In genomic region chr10:45432700-45433472, GRCh38 we compare ENCODE assay signal across 20 cellular contexts. TPM values are rescaled to one million over a fixed set of nuclear protein-coding genes. Genes with fewer than 3 reads are reported as not detected.
A peak's percentile ranks its signal among the peaks of the same experiment; 100 is the strongest.
DNase-seq lines count a peak whose midpoint lies in the region; ATAC-seq, FAIRE-seq and TF ChIP-seq lines count a peak whose summit lies in the region.
"Had no signal": no experiment of that assay in that cellular context is flagged by ENCODE, and none has a peak within 500 bp of the region (broad histone marks: within the 10 kb centered on the region; RNA-seq: fewer than 3 reads in every experiment).

No MANE protein-coding gene starts in this region.

- TF ChIP-seq CTCF in HepG2 (CRISPR knock-in tag; IDR thresholded peaks at IDR 0.05), result no peak
- no peak for TF ChIP-seq CTCF in foreskin fibroblast (IDR thresholded peaks at IDR 0.05; ENCODE audit: low read depth, low read length)

- ATAC-seq in T-helper 17 cell (peak; percentile 55), HepG2 (peak; percentile 88)
- ATAC-seq: gastroesophageal sphincter, left colon had no signal

- no peaks in the 10 kb centered on the region for H4K20me1 ChIP-seq in HepG2 (ENCODE audit: insufficient read depth, low read length)

- FAIRE-seq in HepG2 (lab: Jason Lieb, UNC), result no peak

- H3K4me1 Mint-ChIP-seq in T-helper 17 cell, result peaks cover 34% of the 10 kb centered on the region

- no peak overlapping the region for H3K27ac ChIP-seq in HepG2 (ENCODE audit: extremely low read length, insufficient read depth, low read length)
- H3K27ac ChIP-seq: breast epithelium, gastroesophageal sphincter, right lobe of liver had no signal

- WGBS in HepG2 (ENCODE audit: low lambda C conversion rate), result 28% methylated on average over 12 of the region's 15 CpGs

- no peak overlapping the region for H2AFZ ChIP-seq in HepG2 (ENCODE audit: low read length)

- peaks cover 32% of the 10 kb centered on the region for H3K4me1 ChIP-seq in HepG2 (ENCODE audit: insufficient read depth, low read length)
- H3K4me1 ChIP-seq: breast epithelium, right lobe of liver had no signal

- DNase-seq in AG08396 (ENCODE audit: low spot score) (peak; percentile 1), D341Med (ENCODE audit: low spot score) (peak; percentile 22), T-helper 17 cell (no peak), HepG2 (ENCODE audit: low spot score) (no peak), SW 1271 (lab: John Stamatoyannopoulos, UW) (no peak), foreskin fibroblast (no peak), iPS-NIHi7 (ENCODE audit: extremely low spot score) (no peak), DMS53 (lab: John Stamatoyannopoulos, UW) (no peak)
- DNase-seq: EL, HFFc6, Karpas-422, left colon, midbrain, NCI-H1417, NCI-H774, right lobe of liver, SHP77 treated with DMSO at 0.1 percent for 48 hours had no signal

- H3K36me3 Mint-ChIP-seq in T-helper 17 cell (ENCODE audit: low read depth), result peaks cover 8% of the 10 kb centered on the region

- TF ChIP-seq EP300 in HepG2 (IDR thresholded peaks at IDR 0.05; ENCODE audit: low read depth in 2 of 2, low read length in 2 of 2) (no peak), HepG2 (CRISPR knock-in tag; IDR thresholded peaks at IDR 0.05; ENCODE audit: borderline replicate concordance) (no peak)

- no peak overlapping the region for H3K9ac ChIP-seq in HepG2 (ENCODE audit: insufficient read depth, low read depth, low read length)

- H3K9me3 ChIP-seq in T-helper 17 cell (ENCODE audit: control insufficient read depth, low read length, poor library complexity, severe bottlenecking), result no peaks in the 10 kb centered on the region
- H3K9me3 ChIP-seq in HepG2 (ENCODE audit: low read length), result no peaks in the 10 kb centered on the region; the same call in 1 of the 2 replicates
- H3K9me3 ChIP-seq: breast epithelium, gastroesophageal sphincter, right lobe of liver had no signal

- CTCF ChIA-PET in HepG2 (lab: Yijun Ruan, JAX; ENCODE audit: low intra/inter-chr PET ratio, low total read pairs), result no interaction called here

- no peak overlapping the region; a peak in 1 of 6 replicates for H3K4me3 ChIP-seq in HepG2 (replicated peaks in 1 of 3; ENCODE audit: insufficient read depth in 1 of 3, low read depth in 2 of 3, low read length in 3 of 3)
- H3K4me3 ChIP-seq in foreskin fibroblast (ENCODE audit: low read depth in 1 of 2, low read length in 2 of 2), result no peak overlapping the region
- H3K4me3 ChIP-seq: breast epithelium, gastroesophageal sphincter, right lobe of liver had no signal

- no peaks in the 10 kb centered on the region for H3K36me3 ChIP-seq in HepG2 (replicated peaks in 1 of 2; ENCODE audit: control insufficient read depth in 1 of 2, insufficient read depth in 2 of 2, low read length in 2 of 2)
- H3K36me3 ChIP-seq: breast epithelium, gastroesophageal sphincter, right lobe of liver had no signal

- in situ Hi-C loops in HepG2 (cut with HindIII; ENCODE audit: extremely low pct_ligation_motif_present, low pct_unique_long_range_greater_than_20kb), result loop anchor here (25.0 kb wide), 1 partner anchor 421 kb away; the partner anchor contains the start of gene ZNF22

- H3K4me3 Mint-ChIP-seq in T-helper 17 cell, result peak overlapping the region; percentile 31
- H3K4me3 Mint-ChIP-seq: HFFc6 had no signal

- peaks cover 2 to 34% of the 10 kb centered on the region in 2 experiments; a peak in 2 of 5 replicates for H3K27me3 ChIP-seq in HepG2 (ENCODE audit: control insufficient read depth in 1 of 2, insufficient read depth in 2 of 2, low read length in 2 of 2)
- H3K27me3 ChIP-seq: right lobe of liver had no signal

- no TSS peak for BruUV-seq in HepG2 (replicated peaks; lab: Mats Ljungman, UMichigan)

- TF ChIP-seq RAD21 in HepG2 (CRISPR knock-in tag; IDR thresholded peaks at IDR 0.05), result no peak

- TF ChIP-seq POLR2A in HepG2 (IDR thresholded peaks at IDR 0.05; ENCODE audit: insufficient read depth in 1 of 2, low read depth in 2 of 2, low read length in 2 of 2), result no peak

- H3K27ac Mint-ChIP-seq in T-helper 17 cell, result peak overlapping the region; percentile 92
- H3K27ac Mint-ChIP-seq: HFFc6 had no signal

- intact Hi-C loops in HepG2 (cut with micrococcal nuclease; ENCODE audit: unreplicated experiment), result loop anchor here (10.0 kb wide), 1 partner anchor 178 kb away; no protein-coding TSS in a partner anchor

- no peaks in the 10 kb centered on the region for H3K27me3 Mint-ChIP-seq in T-helper 17 cell

- H3K4me2 ChIP-seq in HepG2 (ENCODE audit: low read depth, low read length), result peak overlapping the region; percentile 28; the same call in 1 of the 2 replicates

- H3K79me2 ChIP-seq in HepG2 (ENCODE audit: insufficient read depth, low read length), result no peaks in the 10 kb centered on the region

- POLR2A ChIA-PET in HepG2 (lab: Yijun Ruan, JAX), result no interaction called here

TF ChIP-seq in HepG2, 621 proteins besides CTCF, POLR2A, EP300 and RAD21 (continues in another document):
- TF ChIP-seq TOE1 (CRISPR knock-in tag; IDR thresholded peaks at IDR 0.05), result no peak
- 0 out of 2 replicates have a peak, but pooled peaks have one; percentile 30 for TF ChIP-seq SALL1 (CRISPR knock-in tag; IDR thresholded peaks at IDR 0.05)
- no peak for TF ChIP-seq ZSCAN22 (CRISPR knock-in tag; IDR thresholded peaks at IDR 0.05)
- no peak for TF ChIP-seq PHF5A (CRISPR knock-in tag; IDR thresholded peaks at IDR 0.05; ENCODE audit: low read depth, unreplicated experiment)
- TF ChIP-seq BRCA1 (CRISPR knock-in tag; IDR thresholded peaks at IDR 0.05), result 0 out of 2 replicates have a peak, but pooled peaks have one; percentile 30
- TF ChIP-seq NRL (CRISPR knock-in tag; IDR thresholded peaks at IDR 0.05; ENCODE audit: borderline replicate concordance), result no peak
- 0 out of 2 replicates have a peak, but pooled peaks have one; percentile 27 for TF ChIP-seq ESRRA (CRISPR knock-in tag; IDR thresholded peaks at IDR 0.05; ENCODE audit: low read depth)
- TF ChIP-seq ZNF768 (CRISPR knock-in tag; IDR thresholded peaks at IDR 0.05), result 0 out of 2 replicates have a peak, but pooled peaks have one; percentile 12
- TF ChIP-seq ATF7 (IDR thresholded peaks at IDR 0.05), result 0 out of 2 replicates have a peak, but pooled peaks have one; percentile 13
- TF ChIP-seq ATF7 (CRISPR knock-in tag; IDR thresholded peaks at IDR 0.05), result no peak
- no peak for TF ChIP-seq FLYWCH1 (CRISPR knock-in tag; IDR thresholded peaks at IDR 0.05)
- no peak for TF ChIP-seq SRF (IDR thresholded peaks at IDR 0.05; ENCODE audit: low read depth, low read length)
- no peak for TF ChIP-seq CREBL2 (CRISPR knock-in tag; IDR thresholded peaks at IDR 0.05; ENCODE audit: borderline replicate concordance)

RNA-seq across cellular contexts. Expression of gene ALOX5, which starts 58.9 kb away (rescaled TPM):
- total RNA-seq in T-helper 17 cell, result 10 to 100 TPM; 19.8 to 66.6 TPM
- total RNA-seq in HepG2 (2016; rRNA removed; fragmentation: Illumina TruSeq; extraction: Trizol), result not detected in 2 replicates
- not detected in 2 replicates for total RNA-seq in HepG2 (2016; cell fraction: cytosol; rRNA removed; fragmentation: Illumina TruSeq; extraction: Trizol; ENCODE audit: low read depth)
- not detected in 2 replicates for total RNA-seq in HepG2 (2016; cell fraction: insoluble cytoplasmic fraction; rRNA removed; fragmentation: Illumina TruSeq; extraction: Trizol)
- total RNA-seq in HepG2 (2016; cell fraction: membrane; rRNA removed; fragmentation: Illumina TruSeq; extraction: Trizol), result not detected in 2 replicates
- total RNA-seq in HepG2 (2016; cell fraction: nucleus; rRNA removed; fragmentation: Illumina TruSeq; extraction: Trizol), result not detected in 2 replicates
- polyA plus RNA-seq in HepG2 (2011; rRNA removed), result 0.04 TPM in 1 of 2 replicates, not detected in the other
- 0.01 TPM in 1 of 2 replicates, not detected in the other for polyA plus RNA-seq in HepG2 (2011; cell fraction: cytosol; rRNA removed)
- polyA plus RNA-seq in HepG2 (2011; cell fraction: nucleus; rRNA removed), result 0.73 and 0.93 TPM in 2 replicates
- polyA plus RNA-seq in HepG2 (2012), result 0.25 and 0.31 TPM in 2 replicates
- polyA plus RNA-seq in HepG2 (2016; cell fraction: cytosol; fragmentation: Illumina TruSeq; extraction: Trizol; ENCODE audit: low read depth), result not detected in 2 replicates
- not detected in 2 replicates for polyA plus RNA-seq in HepG2 (2016; cell fraction: insoluble cytoplasmic fraction; fragmentation: Illumina TruSeq; extraction: Trizol; ENCODE audit: low read depth)
- not detected in 2 replicates for polyA plus RNA-seq in HepG2 (2016; cell fraction: membrane; fragmentation: Illumina TruSeq; extraction: Trizol; ENCODE audit: low read depth)
- not detected in 2 replicates for polyA plus RNA-seq in HepG2 (2016; cell fraction: nucleus; fragmentation: Illumina TruSeq; extraction: Trizol; ENCODE audit: insufficient read depth, low read depth)
- polyA minus RNA-seq in HepG2 (2011; rRNA and poly(A)+ RNA removed; ENCODE audit: low replicate concordance), result 2.4 TPM in 1 of 2 replicates, not detected in the other
- not detected in 2 replicates for polyA minus RNA-seq in HepG2 (2011; cell fraction: cytosol; rRNA and poly(A)+ RNA removed)
- not detected in 2 replicates for polyA minus RNA-seq in HepG2 (2011; cell fraction: nucleus; rRNA and poly(A)+ RNA removed)
- total RNA-seq: dermis microvascular lymphatic vessel endothelial cell, HFFc6 had no signal

Comparison
In these comparisons a context has a peak if more than half of its experiments do, and no peak if none do; other contexts are left out.
1. DNase-seq: peak in AG08396 (single experiment) and D341Med (single experiment); none in T-helper 17 cell (0 of 3), HepG2 (single experiment), SW 1271 (0 of 2), foreskin fibroblast (0 of 2), iPS-NIHi7 (single experiment) and DMS53 (single experiment).
2. RNA of gene ALOX5, which starts 58.9 kb away (total RNA-seq): 19.8 to 66.6 TPM in T-helper 17 cell; not detected in HepG2; every median in the first group is over 10 times any median in the second.